ENCODE assay signal across 30 cellular contexts in the genomic region with DNA sequence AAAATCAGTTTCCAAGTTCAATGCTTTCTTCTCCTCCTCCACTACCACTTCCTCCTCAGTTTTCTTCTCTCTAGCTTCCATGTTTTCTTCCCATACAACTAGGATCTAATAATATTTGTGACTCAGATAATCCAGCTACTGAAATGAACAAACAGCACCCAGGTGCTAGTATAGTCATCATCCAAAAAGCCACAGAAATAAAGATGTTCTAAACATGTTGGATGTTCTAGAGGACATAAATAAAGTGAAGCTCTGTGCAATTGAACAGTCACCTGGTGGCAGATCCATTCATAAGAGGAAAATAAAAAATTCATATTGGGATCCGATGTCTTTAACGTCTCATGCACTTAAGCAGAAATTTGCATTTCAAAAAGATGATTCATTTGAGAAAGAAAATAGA.
"Had no signal": no experiment of that assay in that cellular context is flagged by ENCODE, and none has a peak within 500 bp of the region (broad histone marks: within the 10 kb centered on the region; RNA-seq: fewer than 3 reads in every experiment).

No MANE protein-coding gene starts in this region.

- H3K27me3 ChIP-seq: pancreas, spleen had no signal

- H3K4me3 Mint-ChIP-seq: immature natural killer cell; naive thymus-derived CD8-positive, alpha-beta T cell; nephron; neural crest cell; stimulated activated effector memory CD8-positive, alpha-beta T cell treated with anti-CD3 and anti-CD28 coated beads, Interleukin-12 subunit alpha, Interleukin-12 subunit beta, amount 100 ng/mL, for 72 hours; stimulated activated naive CD8-positive, alpha-beta T cell treated with anti-CD3 and anti-CD28 coated beads, Interleukin-15, Interleukin-2, amounts not matched to agents 100 ng/mL and 50 ng/mL, for 24 hours had no signal

- H3K4me1 Mint-ChIP-seq: nephron, neural crest cell had no signal

- H3K4me1 ChIP-seq: left lung, lower lobe of right lung, pancreas, prostate gland, suprapubic skin, tibial artery, upper lobe of right lung had no signal

- DNase-seq: hypothalamus; immature natural killer cell; kidney; left colon; left lung; lower lobe of right lung; mammary epithelial cell; mesenchymal stem cell; naive thymus-derived CD8-positive, alpha-beta T cell; nucleus accumbens; pancreas; posterior cingulate gyrus; retina; right cardiac atrium; small intestine; spleen; stimulated activated CD4-positive, alpha-beta T cell treated with anti-CD3 and anti-CD28 coated beads, Interleukin-4, amount 100 ng/mL, for 24 hours; tibial artery; trophoblast cell; upper lobe of right lung had no signal

- H3K27ac Mint-ChIP-seq: immature natural killer cell; naive thymus-derived CD8-positive, alpha-beta T cell; nephron; stimulated activated effector memory CD8-positive, alpha-beta T cell treated with anti-CD3 and anti-CD28 coated beads, Interleukin-12 subunit alpha, Interleukin-12 subunit beta, amount 100 ng/mL, for 72 hours; stimulated activated naive CD8-positive, alpha-beta T cell treated with anti-CD3 and anti-CD28 coated beads, Interleukin-15, Interleukin-2, amounts not matched to agents 100 ng/mL and 50 ng/mL, for 24 hours had no signal

- H3K9me3 ChIP-seq: left lung, lower lobe of right lung, pancreas, prostate gland, spleen, suprapubic skin, thoracic aorta, tibial artery, upper lobe of right lung had no signal

- H3K9me3 Mint-ChIP-seq: immature natural killer cell; naive thymus-derived CD8-positive, alpha-beta T cell; nephron; neural crest cell; stimulated activated effector memory CD8-positive, alpha-beta T cell treated with anti-CD3 and anti-CD28 coated beads, Interleukin-12 subunit alpha, Interleukin-12 subunit beta, amount 100 ng/mL, for 72 hours; stimulated activated naive CD8-positive, alpha-beta T cell treated with anti-CD3 and anti-CD28 coated beads, Interleukin-15, Interleukin-2, amounts not matched to agents 100 ng/mL and 50 ng/mL, for 24 hours had no signal

- H3K36me3 Mint-ChIP-seq: immature natural killer cell; naive thymus-derived CD8-positive, alpha-beta T cell; stimulated activated effector memory CD8-positive, alpha-beta T cell treated with anti-CD3 and anti-CD28 coated beads, Interleukin-12 subunit alpha, Interleukin-12 subunit beta, amount 100 ng/mL, for 72 hours had no signal

- H3K36me3 ChIP-seq: left lung, lower lobe of right lung, pancreas, prostate gland, spleen, suprapubic skin, thoracic aorta, tibial artery, upper lobe of right lung had no signal

- ATAC-seq: left colon; left lung; lower lobe of right lung; pancreas; right cardiac atrium; sciatic nerve; stimulated activated effector memory CD8-positive, alpha-beta T cell treated with anti-CD3 and anti-CD28 coated beads, Interleukin-12 subunit alpha, Interleukin-12 subunit beta, amount 100 ng/mL, for 72 hours; upper lobe of right lung had no signal

- FAIRE-seq: islet of Langerhans, kidney, pancreas, small intestine, urothelium cell line had no signal

- H3K4me3 ChIP-seq: left lung, lower lobe of right lung, pancreas, prostate gland, spleen, suprapubic skin, thoracic aorta, tibial artery, upper lobe of right lung had no signal

- H3K27ac ChIP-seq: left lung, lower lobe of right lung, pancreas, prostate gland, spleen, suprapubic skin, thoracic aorta, tibial artery, upper lobe of right lung had no signal
